In genomic region chr5:137370096-137370495, GRCh38 we compare ENCODE assay signal across 29 cellular contexts.
DNase-seq lines count a peak whose midpoint lies in the region; FAIRE-seq and TF ChIP-seq lines count a peak whose summit lies in the region.
"Had no signal": no experiment of that assay in that cellular context is flagged by ENCODE, and none has a peak within 500 bp of the region (broad histone marks: within the 10 kb centered on the region; RNA-seq: fewer than 3 reads in every experiment).

No MANE protein-coding gene starts in this region.

- POLR2A ChIA-PET in activated CD4-positive, alpha-beta memory T cell treated with anti-CD3 and anti-CD28 coated beads for 36 hours (lab: Charles Lee) = no interaction called here

- H3K9me3 ChIP-seq in MG63 (no peaks in the 10 kb centered on the region), neuron (ENCODE audit: low read length) (no peaks in the 10 kb centered on the region), left ventricle myocardium inferior (replicated peaks) (no peaks in the 10 kb centered on the region), testis (no peaks in the 10 kb centered on the region), uterus (no peaks in the 10 kb centered on the region)
- H3K9me3 ChIP-seq: lower lobe of right lung, prostate gland, thoracic aorta had no signal

- no peaks in the 10 kb centered on the region for H3K4me1 Mint-ChIP-seq in activated CD4-positive, alpha-beta memory T cell treated with anti-CD3 and anti-CD28 coated beads for 36 hours (ENCODE audit: low read depth)
- H3K4me1 Mint-ChIP-seq: activated naive CD8-positive, alpha-beta T cell treated with anti-CD3 and anti-CD28 coated beads, Interleukin-2, amount 10 ng/mL, durations not matched to agents 7 days and 5 days; IgD-negative memory B cell; natural killer cell; T-helper 17 cell had no signal

- H3K9me3 Mint-ChIP-seq in activated CD4-positive, alpha-beta memory T cell treated with anti-CD3 and anti-CD28 coated beads for 36 hours = no peaks in the 10 kb centered on the region
- H3K9me3 Mint-ChIP-seq: activated naive CD8-positive, alpha-beta T cell treated with anti-CD3 and anti-CD28 coated beads, Interleukin-2, amount 10 ng/mL, durations not matched to agents 7 days and 5 days; brain; CD8-positive, alpha-beta T cell; natural killer cell had no signal

- H3K27ac Mint-ChIP-seq in activated CD4-positive, alpha-beta memory T cell treated with anti-CD3 and anti-CD28 coated beads for 36 hours = no peak overlapping the region
- H3K27ac Mint-ChIP-seq: activated naive CD8-positive, alpha-beta T cell treated with anti-CD3 and anti-CD28 coated beads, Interleukin-2, amount 10 ng/mL, durations not matched to agents 7 days and 5 days; CD8-positive, alpha-beta T cell; IgD-negative memory B cell; natural killer cell; T-helper 17 cell had no signal

- peak; percentile 25 for DNase-seq in MG63
- DNase-seq in bronchial epithelial cell (ENCODE audit: low read depth) = no peak
- DNase-seq in activated CD4-positive, alpha-beta memory T cell treated with anti-CD3 and anti-CD28 coated beads for 36 hours = no peak
- DNase-seq in left ventricle myocardium inferior = no peak
- DNase-seq in testis = no peak
- no peak for DNase-seq in uterus
- DNase-seq: 8988T; activated naive CD8-positive, alpha-beta T cell treated with anti-CD3 and anti-CD28 coated beads, Interleukin-2, amount 10 ng/mL, durations not matched to agents 7 days and 5 days; activated T-cell treated with anti-CD3 and anti-CD28 coated beads for 4 hours; AML-193; CD8-positive, alpha-beta T cell; DMS 273 treated with DMSO at 0.1 percent for 48 hours; GOT3; kidney; lower lobe of right lung; natural killer cell; NCI-H1105 treated with DMSO at 0.1 percent for 48 hours; NCI-H2029; NCI-H345; NCI-H774; stimulated activated naive CD8-positive, alpha-beta T cell treated with anti-CD3 and anti-CD28 coated beads, Interleukin-15, Interleukin-2, amounts not matched to agents 100 U/mL and 50 U/mL, for 24 hours; T-helper 17 cell had no signal

- H3K36me3 ChIP-seq in ACC112 (ENCODE audit: insufficient read depth, low read length) (no peaks in the 10 kb centered on the region), MG63 (peaks cover 27% of the 10 kb centered on the region), bronchial epithelial cell (ENCODE audit: control insufficient read depth, insufficient read depth, low read length) (no peaks in the 10 kb centered on the region), neuron (ENCODE audit: insufficient read depth, low read length) (no peaks in the 10 kb centered on the region), left ventricle myocardium inferior (no peaks in the 10 kb centered on the region), testis (ENCODE audit: low read depth, missing control alignments) (no peaks in the 10 kb centered on the region), uterus (no peaks in the 10 kb centered on the region)
- H3K36me3 ChIP-seq: lower lobe of right lung, prostate gland, thoracic aorta had no signal

- FAIRE-seq in bronchial epithelial cell (lab: Jason Lieb, UNC) = peak; percentile 23
- FAIRE-seq: kidney had no signal

- H3K4me1 ChIP-seq in ACC112 (ENCODE audit: control insufficient read depth, insufficient read depth, low read length, unreplicated experiment) (peaks cover 25% of the 10 kb centered on the region), neuron (ENCODE audit: insufficient read depth, low read length) (peaks cover 42% of the 10 kb centered on the region), left ventricle myocardium inferior (no peaks in the 10 kb centered on the region), testis (no peaks in the 10 kb centered on the region), uterus (no peaks in the 10 kb centered on the region)
- H3K4me1 ChIP-seq: lower lobe of right lung, prostate gland had no signal

- no peak overlapping the region for H3K4me3 ChIP-seq in ACC112 (ENCODE audit: low read depth, low read length)
- H3K4me3 ChIP-seq in MG63 = no peak overlapping the region
- no peak overlapping the region for H3K4me3 ChIP-seq in bronchial epithelial cell (ENCODE audit: low read depth, low read length)
- peak overlapping the region; percentile 0 for H3K4me3 ChIP-seq in neuron (ENCODE audit: low read length)
- no peak overlapping the region for H3K4me3 ChIP-seq in left ventricle myocardium inferior
- H3K4me3 ChIP-seq in testis = no peak overlapping the region
- no peak overlapping the region for H3K4me3 ChIP-seq in uterus
- H3K4me3 ChIP-seq: lower lobe of right lung, prostate gland, thoracic aorta had no signal

- TF ChIP-seq POLR2A in testis (IDR thresholded peaks at IDR 0.05) (no peak), uterus (IDR thresholded peaks at IDR 0.05) (no peak)

- no peaks in the 10 kb centered on the region for H3K79me2 ChIP-seq in ACC112 (ENCODE audit: control insufficient read depth, insufficient read depth, low read length, unreplicated experiment)

- H3K27me3 Mint-ChIP-seq in activated CD4-positive, alpha-beta memory T cell treated with anti-CD3 and anti-CD28 coated beads for 36 hours = no peaks in the 10 kb centered on the region

- H3K36me3 Mint-ChIP-seq in activated CD4-positive, alpha-beta memory T cell treated with anti-CD3 and anti-CD28 coated beads for 36 hours = no peaks in the 10 kb centered on the region
- H3K36me3 Mint-ChIP-seq: activated naive CD8-positive, alpha-beta T cell treated with anti-CD3 and anti-CD28 coated beads, Interleukin-2, amount 10 ng/mL, durations not matched to agents 7 days and 5 days; brain; CD8-positive, alpha-beta T cell; natural killer cell had no signal

- no peak overlapping the region for H3K4me3 Mint-ChIP-seq in activated CD4-positive, alpha-beta memory T cell treated with anti-CD3 and anti-CD28 coated beads for 36 hours
- H3K4me3 Mint-ChIP-seq: activated naive CD8-positive, alpha-beta T cell treated with anti-CD3 and anti-CD28 coated beads, Interleukin-2, amount 10 ng/mL, durations not matched to agents 7 days and 5 days; CD8-positive, alpha-beta T cell; IgD-negative memory B cell; natural killer cell; T-helper 17 cell had no signal

- 94 to 98% methylated on average over 11 of the region's 11 CpGs for WGBS in testis, 2 donors

- intact Hi-C loops in activated CD4-positive, alpha-beta memory T cell treated with anti-CD3 and anti-CD28 coated beads for 36 hours (cut with micrococcal nuclease) = no loop called here
- intact Hi-C loops in left ventricle myocardium inferior (cut with micrococcal nuclease) = no loop called here
- intact Hi-C loops in testis (cut with DNase I; ENCODE audit: low total_unique reads) = no loop called here
- intact Hi-C loops in uterus (cut with DNase I; ENCODE audit: low total_unique reads) = no loop called here

- H3K27me3 ChIP-seq in ACC112 (ENCODE audit: insufficient read depth, low read length) (no peaks in the 10 kb centered on the region), MG63 (no peaks in the 10 kb centered on the region), bronchial epithelial cell (ENCODE audit: control insufficient read depth, insufficient read depth, low read length) (no peaks in the 10 kb centered on the region), neuron (ENCODE audit: insufficient read depth, low read length) (no peaks in the 10 kb centered on the region), left ventricle myocardium inferior (ENCODE audit: low read depth) (peaks cover 72% of the 10 kb centered on the region), testis (no peaks in the 10 kb centered on the region), uterus (no peaks in the 10 kb centered on the region)

- no peak for TF ChIP-seq CTCF in bronchial epithelial cell (IDR thresholded peaks at IDR 0.05; ENCODE audit: insufficient read depth, low read length, severe bottlenecking)
- TF ChIP-seq CTCF in left ventricle myocardium inferior (IDR thresholded peaks at IDR 0.05; ENCODE audit: borderline replicate concordance) = no peak
- TF ChIP-seq CTCF in testis (IDR thresholded peaks at IDR 0.05) = no peak
- TF ChIP-seq CTCF in uterus (IDR thresholded peaks at IDR 0.05) = no peak

- CTCF ChIA-PET in activated CD4-positive, alpha-beta memory T cell treated with anti-CD3 and anti-CD28 coated beads for 36 hours (lab: Charles Lee) = no interaction called here

- H2AFZ ChIP-seq in ACC112 (ENCODE audit: low read length, unreplicated experiment) (no peak overlapping the region), neuron (ENCODE audit: low read depth, low read length) (no peak overlapping the region)

- H3K27ac ChIP-seq in ACC112 (ENCODE audit: low read depth, low read length) = peak overlapping the region; percentile 20
- H3K27ac ChIP-seq in left ventricle myocardium inferior (replicated peaks) = no peak overlapping the region
- H3K27ac ChIP-seq in testis = no peak overlapping the region
- no peak overlapping the region for H3K27ac ChIP-seq in uterus
- H3K27ac ChIP-seq: epithelial cell of prostate, lower lobe of right lung, prostate gland, thoracic aorta had no signal
